In the genomic region with DNA sequence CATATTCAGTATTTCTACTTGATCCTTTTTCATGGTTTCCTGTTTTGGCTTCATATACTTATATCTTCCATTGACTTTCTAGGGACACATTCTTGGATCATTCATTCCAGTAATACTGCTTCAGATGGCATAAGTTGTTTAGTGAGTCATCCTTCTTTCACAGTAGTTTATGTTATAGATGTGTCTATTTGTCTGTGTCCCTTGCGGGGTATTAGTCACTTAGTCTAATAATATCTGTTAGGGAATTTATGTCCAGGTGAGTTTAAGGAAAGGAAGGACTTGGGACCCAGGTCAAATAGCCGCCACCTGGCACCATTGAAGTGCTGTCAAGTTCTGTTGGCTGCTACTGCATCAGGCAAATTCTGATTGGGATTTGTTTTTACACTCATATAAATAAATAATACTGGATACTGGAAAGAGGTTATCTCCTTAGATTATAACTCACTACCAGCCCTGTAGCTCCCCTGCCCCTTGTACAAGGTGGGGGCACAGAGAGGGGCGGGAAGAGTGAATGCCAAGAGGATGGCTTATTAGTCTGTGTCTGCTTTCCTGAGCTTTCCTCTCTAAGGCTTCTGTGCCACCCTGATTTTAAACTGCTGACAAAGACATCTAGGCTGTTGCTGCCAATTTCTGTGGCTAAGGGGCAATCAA, we compare ENCODE assay signal across 1 cellular context.
TF ChIP-seq lines count a peak whose summit lies in the region.

No MANE protein-coding gene starts in this region.

TF ChIP-seq in HepG2, 621 proteins besides CTCF, POLR2A, EP300 and RAD21 (continued from another document):
- 0 out of 2 replicates have a peak, but pooled peaks have one; percentile 9 for TF ChIP-seq FOSL2 (CRISPR knock-in tag; IDR thresholded peaks at IDR 0.05)
- no peak for TF ChIP-seq RBM22 (optimal IDR thresholded peaks at IDR 0.05; ENCODE audit: low read length)
- no peak for TF ChIP-seq JUNB (CRISPR knock-in tag; IDR thresholded peaks at IDR 0.05; ENCODE audit: borderline replicate concordance)
- TF ChIP-seq JUND (CRISPR knock-in tag; IDR thresholded peaks at IDR 0.05), result no peak
- no peak for TF ChIP-seq ZHX2 (IDR thresholded peaks at IDR 0.05; ENCODE audit: low read depth)
- TF ChIP-seq ZHX2 (CRISPR knock-in tag; IDR thresholded peaks at IDR 0.05; ENCODE audit: borderline replicate concordance), result no peak
TF ChIP-seq in HepG2: peak in this region for 3.
